Comparison of ENCODE assay signal across 15 cellular contexts in genomic region chr4:54568184-54568583, GRCh38.
DNase-seq lines count a peak whose midpoint lies in the region; ATAC-seq, FAIRE-seq and TF ChIP-seq lines count a peak whose summit lies in the region.
"Had no signal": no experiment of that assay in that cellular context is flagged by ENCODE, and none has a peak within 500 bp of the region (broad histone marks: within the 10 kb centered on the region; RNA-seq: fewer than 3 reads in every experiment).

No MANE protein-coding gene starts in this region.

- no peak for TF ChIP-seq RAD21 in K562 (CRISPR knock-in tag; conservative IDR thresholded peaks at IDR 0.05 in 1 of 2, IDR thresholded peaks at IDR 0.05 in 1 of 2)

- peak overlapping the region; percentile 4; the same call in 1 of the 2 replicates for H3K4me2 ChIP-seq in K562 (ENCODE audit: insufficient read depth, low read length)
- H3K4me2 ChIP-seq: BLaER1 had no signal

- H3K27me3 ChIP-seq in ACC112 (ENCODE audit: insufficient read depth, low read length) = no peaks in the 10 kb centered on the region
- H3K27me3 ChIP-seq in K562 (ENCODE audit: control insufficient read depth in 2 of 2, insufficient read depth in 2 of 2, low read length in 2 of 2) = no peaks in the 10 kb centered on the region
- H3K27me3 ChIP-seq in BE2C = no peaks in the 10 kb centered on the region
- H3K27me3 ChIP-seq: BLaER1 had no signal

- H2AFZ ChIP-seq in ACC112 (ENCODE audit: low read length, unreplicated experiment) = no peak overlapping the region
- H2AFZ ChIP-seq in K562 (ENCODE audit: low read depth, low read length) = peak overlapping the region; percentile 11

- no peak for TF ChIP-seq POLR2A in K562 (conservative IDR thresholded peaks at IDR 0.05)

- in situ Hi-C loops in K562 (cut with MboI) = no loop called here

- H3K9me1 ChIP-seq in K562 (ENCODE audit: control insufficient read depth, insufficient read depth, low read length) = no peaks in the 10 kb centered on the region

- peak overlapping the region; percentile 48 for H3K27ac ChIP-seq in ACC112 (ENCODE audit: low read depth, low read length)
- no peak overlapping the region for H3K27ac ChIP-seq in K562 (ENCODE audit: extremely low read depth, low read depth, low read length)
- H3K27ac ChIP-seq: BLaER1 had no signal

- 0 out of 3 replicates have a peak, but pooled peaks have one; percentile 6 for ATAC-seq in K562
- no peak for ATAC-seq in stimulated activated naive CD8-positive, alpha-beta T cell treated with anti-CD3 and anti-CD28 coated beads, Interleukin-15, Interleukin-2, amounts not matched to agents 100 U/mL and 50 U/mL, for 24 hours

- H3K36me3 ChIP-seq in ACC112 (ENCODE audit: insufficient read depth, low read length) = no peaks in the 10 kb centered on the region
- H3K36me3 ChIP-seq in K562 (ENCODE audit: control insufficient read depth, insufficient read depth, low read length) = no peaks in the 10 kb centered on the region
- no peaks in the 10 kb centered on the region for H3K36me3 ChIP-seq in BE2C
- H3K36me3 ChIP-seq: BLaER1 had no signal

- CTCF ChIA-PET in K562 (lab: Yijun Ruan, JAX; ENCODE audit: low intra/inter-chr PET ratio) = no interaction called here

- H3K4me3 ChIP-seq in ACC112 (ENCODE audit: low read depth, low read length) = no peak overlapping the region
- no peak overlapping the region for H3K4me3 ChIP-seq in K562
- H3K4me3 ChIP-seq in BE2C (ENCODE audit: low read depth, low read length) = no peak overlapping the region
- H3K4me3 ChIP-seq: BLaER1 had no signal

- peak overlapping the region in 1 of 2 experiments; percentile 11; a peak in 1 of 4 replicates for H3K9ac ChIP-seq in K562 (ENCODE audit: insufficient read depth in 1 of 2, low read depth in 2 of 2, low read length in 2 of 2)
- H3K9ac ChIP-seq: BLaER1 had no signal

- BruUV-seq in K562 (replicated peaks; lab: Mats Ljungman, UMichigan) = no TSS peak

- intact Hi-C loops in K562 (cut with micrococcal nuclease) = no loop called here

- TF ChIP-seq EP300 in K562 (IDR thresholded peaks at IDR 0.05; ENCODE audit: low read length) = peak; percentile 56

- TF ChIP-seq CTCF in K562 (IDR thresholded peaks at IDR 0.05 in 2 of 3, conservative IDR thresholded peaks at IDR 0.05 in 1 of 3; ENCODE audit: insufficient read depth in 2 of 3, low read depth in 1 of 3, low read length in 3 of 3) (no peak), BE2C (IDR thresholded peaks at IDR 0.05; ENCODE audit: low read depth, low read length) (no peak)

- DNase-seq in HS-5 (ENCODE audit: low read depth) = peak; percentile 85
- peak in 2 of 4 experiments; percentile 39 to 62 for DNase-seq in K562 (ENCODE audit: extremely low read depth in 1 of 4, low spot score in 3 of 4)
- peak; percentile 54 for DNase-seq in hepatic stellate cell (ENCODE audit: low spot score)
- DNase-seq in BE2C = no peak
- DNase-seq in MV-4-11 (lab: John Stamatoyannopoulos, UW) = no peak
- DNase-seq in stimulated activated naive CD4-positive, alpha-beta T cell treated with Interleukin-2 at 50 U/mL for 16 hours (lab: John Stamatoyannopoulos, UW) = no peak
- DNase-seq in stimulated activated naive CD8-positive, alpha-beta T cell treated with anti-CD3 and anti-CD28 coated beads, Interleukin-15, Interleukin-2, amounts not matched to agents 100 U/mL and 50 U/mL, for 24 hours = no peak
- DNase-seq: activated B cell treated with CpG ODN at 0.5 μM for 24 hours; H7; head of caudate nucleus; Karpas-422; SHP77 treated with DMSO at 0.1 percent for 48 hours; stimulated activated CD4-positive, alpha-beta T cell treated with anti-CD3 and anti-CD28 coated beads, Interleukin-4, amount 100 ng/mL, for 24 hours had no signal

- H3K79me2 ChIP-seq in ACC112 (ENCODE audit: control insufficient read depth, insufficient read depth, low read length, unreplicated experiment) = no peaks in the 10 kb centered on the region
- no peaks in the 10 kb centered on the region for H3K79me2 ChIP-seq in K562 (ENCODE audit: control insufficient read depth, insufficient read depth, low read length)

- H3K4me1 ChIP-seq in ACC112 (ENCODE audit: control insufficient read depth, insufficient read depth, low read length, unreplicated experiment) (peaks cover 15% of the 10 kb centered on the region), K562 (replicated peaks in 1 of 2; ENCODE audit: control insufficient read depth in 2 of 2, insufficient read depth in 2 of 2, low read length in 2 of 2) (peaks cover 15 to 38% of the 10 kb centered on the region in 2 experiments), BE2C (no peaks in the 10 kb centered on the region)

- peak; percentile 74 for FAIRE-seq in K562 (lab: Jason Lieb, UNC)

- H4K20me1 ChIP-seq in K562 (replicated peaks; ENCODE audit: control insufficient read depth, insufficient read depth, low read length) = no peaks in the 10 kb centered on the region
- H4K20me1 ChIP-seq: BLaER1 had no signal

- 3% methylated on average over 3 of the region's 3 CpGs for WGBS in K562 (ENCODE audit: insufficient coverage, low coverage, missing lambda C conversion rate)

- H3K9me3 ChIP-seq in K562 (replicated peaks; ENCODE audit: control insufficient read depth, insufficient read depth, low read depth, low read length) (no peaks in the 10 kb centered on the region), BE2C (no peaks in the 10 kb centered on the region)
- H3K9me3 ChIP-seq: BLaER1 had no signal

- POLR2A ChIA-PET in K562 (lab: Yijun Ruan, JAX) = interaction anchor here (1.2 to 1.7 kb wide), 2 partner anchors 15 to 16 kb away, joined by 3 to 4 read pairs; no protein-coding TSS in a partner anchor

TF ChIP-seq in K562, 482 proteins besides CTCF, POLR2A, EP300 and RAD21 (continues in another document):
- TF ChIP-seq ZNF77 (CRISPR knock-in tag; IDR thresholded peaks at IDR 0.05) = no peak
- no peak for TF ChIP-seq PML (IDR thresholded peaks at IDR 0.05; ENCODE audit: low read length)
- 0 out of 2 replicates have a peak, but pooled peaks have one; percentile 14 for TF ChIP-seq ZNF592 (IDR thresholded peaks at IDR 0.05)
- TF ChIP-seq NELFE (IDR thresholded peaks at IDR 0.05; ENCODE audit: insufficient read depth, insufficient read length) = no peak
- no peak for TF ChIP-seq ILK (tag; IDR thresholded peaks at IDR 0.05; ENCODE audit: borderline replicate concordance, low read depth)
- 0 out of 4 replicates have a peak, but pooled peaks of 1 of the 2 experiments have one; percentile 24 for TF ChIP-seq RCOR1 (IDR thresholded peaks at IDR 0.05; ENCODE audit: borderline replicate concordance in 1 of 2, low read depth in 2 of 2, low read length in 2 of 2)
- no peak for TF ChIP-seq ZBTB7A (IDR thresholded peaks at IDR 0.05; ENCODE audit: borderline replicate concordance, control insufficient read depth, low read depth, low read length)
- TF ChIP-seq, protein P1, sequence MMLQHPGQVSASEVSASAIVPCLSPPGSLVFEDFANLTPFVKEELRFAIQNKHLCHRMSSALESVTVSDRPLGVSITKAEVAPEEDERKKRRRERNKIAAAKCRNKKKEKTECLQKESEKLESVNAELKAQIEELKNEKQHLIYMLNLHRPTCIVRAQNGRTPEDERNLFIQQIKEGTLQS (IDR thresholded peaks at IDR 0.05) = 0 out of 2 replicates have a peak, but pooled peaks have one; percentile 12
- TF ChIP-seq, protein P1 (CRISPR knock-in tag; conservative IDR thresholded peaks at IDR 0.05) = no peak
- no peak for TF ChIP-seq HDAC8 (tag; IDR thresholded peaks at IDR 0.05)
- no peak for TF ChIP-seq POLR3A (IDR thresholded peaks at IDR 0.05; ENCODE audit: borderline replicate concordance, extremely low read depth, insufficient read depth, insufficient read length)
- TF ChIP-seq PTBP1 (IDR thresholded peaks at IDR 0.05; ENCODE audit: low read depth, low read length) = no peak
- no peak for TF ChIP-seq TRIM24 (IDR thresholded peaks at IDR 0.05)
- TF ChIP-seq HNRNPUL1 (IDR thresholded peaks at IDR 0.05; ENCODE audit: low read length) = no peak
- TF ChIP-seq ZNF239 (CRISPR knock-in tag; IDR thresholded peaks at IDR 0.05) = no peak
- peak; percentile 46 for TF ChIP-seq RBBP5 (IDR thresholded peaks at IDR 0.05; ENCODE audit: borderline replicate concordance, insufficient read depth, low read length, poor library complexity, severe bottlenecking)
- no peak for TF ChIP-seq MEF2A (IDR thresholded peaks at IDR 0.05; ENCODE audit: control insufficient read depth, low read depth, low read length)
- TF ChIP-seq ZNF174 (CRISPR knock-in tag; IDR thresholded peaks at IDR 0.05) = no peak
- no peak for TF ChIP-seq ZNF41 (CRISPR knock-in tag; conservative IDR thresholded peaks at IDR 0.05)

Comparison
In these comparisons a context has a peak if more than half of its experiments do, and no peak if none do; other contexts are left out.
1. DNase-seq: peak in HS-5 (single experiment) and hepatic stellate cell (single experiment); none in BE2C (single experiment), MV-4-11 (single experiment), stimulated activated naive CD4-positive, alpha-beta T cell treated with Interleukin-2 at 50 U/mL for 16 hours (single experiment) and stimulated activated naive CD8-positive, alpha-beta T cell treated with anti-CD3 and anti-CD28 coated beads, Interleukin-15, Interleukin-2, amounts not matched to agents 100 U/mL and 50 U/mL, for 24 hours (single experiment).